1 cellular context compared by ENCODE assay signal in the genomic region with DNA sequence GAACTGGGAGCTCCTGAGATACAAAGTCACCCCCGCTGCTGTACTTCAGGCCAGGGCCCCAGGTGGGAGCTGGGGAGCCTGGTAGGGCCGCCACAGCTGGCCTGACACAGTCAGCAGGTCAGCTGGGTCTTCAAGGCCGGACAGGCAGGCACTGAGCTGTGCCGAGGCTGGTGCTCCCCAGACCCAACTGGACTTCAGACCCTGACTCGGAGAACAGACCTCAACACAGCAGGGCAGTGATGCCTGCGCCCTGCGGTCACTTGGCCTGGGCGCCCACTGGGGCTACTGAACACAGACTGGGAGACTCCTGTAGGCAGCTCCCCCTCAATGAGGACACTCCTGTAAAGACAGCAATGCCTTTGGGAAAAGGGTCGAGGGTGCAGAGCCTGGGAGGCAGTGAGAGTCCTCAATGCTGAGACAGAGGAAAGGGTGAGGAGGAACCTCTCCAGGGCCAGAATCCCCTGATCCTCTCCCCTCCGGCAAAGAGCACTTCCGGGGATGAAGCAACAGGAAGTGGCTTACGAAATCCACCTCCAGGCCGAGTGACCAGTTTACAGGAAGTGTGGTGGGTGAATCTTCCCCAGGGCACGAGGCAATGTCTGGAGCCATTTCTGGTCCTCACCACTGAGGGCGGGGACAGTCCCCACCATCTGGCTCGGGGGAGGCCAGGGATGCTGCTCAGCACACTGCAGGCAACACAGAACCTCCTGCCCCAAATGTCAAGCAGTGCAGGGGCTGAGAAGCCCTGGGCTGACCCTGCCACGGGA.
TF ChIP-seq lines count a peak whose summit lies in the region.

No MANE protein-coding gene starts in this region.

TF ChIP-seq in HepG2, 621 proteins besides CTCF, POLR2A, EP300 and RAD21 (continued from another document and continues in another):
- TF ChIP-seq, protein P1, sequence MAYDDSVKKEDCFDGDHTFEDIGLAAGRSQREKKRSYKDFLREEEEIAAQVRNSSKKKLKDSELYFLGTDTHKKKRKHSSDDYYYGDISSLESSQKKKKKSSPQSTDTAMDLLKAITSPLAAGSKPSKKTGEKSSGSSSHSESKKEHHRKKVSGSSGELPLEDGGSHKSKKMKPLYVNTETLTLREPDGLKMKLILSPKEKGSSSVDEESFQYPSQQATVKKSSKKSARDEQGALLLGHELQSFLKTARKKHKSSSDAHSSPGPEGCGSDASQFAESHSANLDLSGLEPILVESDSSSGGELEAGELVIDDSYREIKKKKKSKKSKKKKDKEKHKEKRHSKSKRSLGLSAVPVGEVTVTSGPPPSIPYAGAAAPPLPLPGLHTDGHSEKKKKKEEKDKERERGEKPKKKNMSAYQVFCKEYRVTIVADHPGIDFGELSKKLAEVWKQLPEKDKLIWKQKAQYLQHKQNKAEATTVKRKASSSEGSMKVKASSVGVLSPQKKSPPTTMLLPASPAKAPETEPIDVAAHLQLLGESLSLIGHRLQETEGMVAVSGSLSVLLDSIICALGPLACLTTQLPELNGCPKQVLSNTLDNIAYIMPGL (CRISPR knock-in tag; IDR thresholded peaks at IDR 0.05; ENCODE audit: borderline replicate concordance in 1 of 2, low read depth in 1 of 2) = peak in 1 of 2 experiments; percentile 59; a peak in 2 of 4 replicates
- TF ChIP-seq, protein P2, sequence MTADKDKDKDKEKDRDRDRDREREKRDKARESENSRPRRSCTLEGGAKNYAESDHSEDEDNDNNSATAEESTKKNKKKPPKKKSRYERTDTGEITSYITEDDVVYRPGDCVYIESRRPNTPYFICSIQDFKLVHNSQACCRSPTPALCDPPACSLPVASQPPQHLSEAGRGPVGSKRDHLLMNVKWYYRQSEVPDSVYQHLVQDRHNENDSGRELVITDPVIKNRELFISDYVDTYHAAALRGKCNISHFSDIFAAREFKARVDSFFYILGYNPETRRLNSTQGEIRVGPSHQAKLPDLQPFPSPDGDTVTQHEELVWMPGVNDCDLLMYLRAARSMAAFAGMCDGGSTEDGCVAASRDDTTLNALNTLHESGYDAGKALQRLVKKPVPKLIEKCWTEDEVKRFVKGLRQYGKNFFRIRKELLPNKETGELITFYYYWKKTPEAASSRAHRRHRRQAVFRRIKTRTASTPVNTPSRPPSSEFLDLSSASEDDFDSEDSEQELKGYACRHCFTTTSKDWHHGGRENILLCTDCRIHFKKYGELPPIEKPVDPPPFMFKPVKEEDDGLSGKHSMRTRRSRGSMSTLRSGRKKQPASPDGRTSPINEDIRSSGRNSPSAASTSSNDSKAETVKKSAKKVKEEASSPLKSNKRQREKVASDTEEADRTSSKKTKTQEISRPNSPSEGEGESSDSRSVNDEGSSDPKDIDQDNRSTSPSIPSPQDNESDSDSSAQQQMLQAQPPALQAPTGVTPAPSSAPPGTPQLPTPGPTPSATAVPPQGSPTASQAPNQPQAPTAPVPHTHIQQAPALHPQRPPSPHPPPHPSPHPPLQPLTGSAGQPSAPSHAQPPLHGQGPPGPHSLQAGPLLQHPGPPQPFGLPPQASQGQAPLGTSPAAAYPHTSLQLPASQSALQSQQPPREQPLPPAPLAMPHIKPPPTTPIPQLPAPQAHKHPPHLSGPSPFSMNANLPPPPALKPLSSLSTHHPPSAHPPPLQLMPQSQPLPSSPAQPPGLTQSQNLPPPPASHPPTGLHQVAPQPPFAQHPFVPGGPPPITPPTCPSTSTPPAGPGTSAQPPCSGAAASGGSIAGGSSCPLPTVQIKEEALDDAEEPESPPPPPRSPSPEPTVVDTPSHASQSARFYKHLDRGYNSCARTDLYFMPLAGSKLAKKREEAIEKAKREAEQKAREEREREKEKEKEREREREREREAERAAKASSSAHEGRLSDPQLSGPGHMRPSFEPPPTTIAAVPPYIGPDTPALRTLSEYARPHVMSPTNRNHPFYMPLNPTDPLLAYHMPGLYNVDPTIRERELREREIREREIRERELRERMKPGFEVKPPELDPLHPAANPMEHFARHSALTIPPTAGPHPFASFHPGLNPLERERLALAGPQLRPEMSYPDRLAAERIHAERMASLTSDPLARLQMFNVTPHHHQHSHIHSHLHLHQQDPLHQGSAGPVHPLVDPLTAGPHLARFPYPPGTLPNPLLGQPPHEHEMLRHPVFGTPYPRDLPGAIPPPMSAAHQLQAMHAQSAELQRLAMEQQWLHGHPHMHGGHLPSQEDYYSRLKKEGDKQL (CRISPR knock-in tag; IDR thresholded peaks at IDR 0.05; ENCODE audit: low read depth) = 0 out of 2 replicates have a peak, but pooled peaks have one; percentile 36
- TF ChIP-seq NAIF1 (CRISPR knock-in tag; IDR thresholded peaks at IDR 0.05; ENCODE audit: borderline replicate concordance) (no peak), FLYWCH1 (CRISPR knock-in tag; IDR thresholded peaks at IDR 0.05) (no peak), SYNCRIP (IDR thresholded peaks at IDR 0.05; ENCODE audit: insufficient read depth, low read depth, low read length) (no peak), XRCC5 (optimal IDR thresholded peaks at IDR 0.05; ENCODE audit: low read length) (no peak), ZNF777 (CRISPR knock-in tag; IDR thresholded peaks at IDR 0.05) (no peak), RXRA (CRISPR knock-in tag; IDR thresholded peaks at IDR 0.05) (peak; percentile 87), TEAD2 (CRISPR knock-in tag; IDR thresholded peaks at IDR 0.05) (no peak), HOXA7 (CRISPR knock-in tag; IDR thresholded peaks at IDR 0.05) (no peak), NCOA1 (CRISPR knock-in tag; IDR thresholded peaks at IDR 0.05) (no peak; the same call in 1 of the 2 replicates), ZNF737 (CRISPR knock-in tag; IDR thresholded peaks at IDR 0.05; ENCODE audit: borderline replicate concordance) (peak; percentile 51; the same call in 1 of the 2 replicates), SMAD1 (CRISPR knock-in tag; IDR thresholded peaks at IDR 0.05; ENCODE audit: borderline replicate concordance, low read depth) (no peak), CREM (IDR thresholded peaks at IDR 0.05) (peak; percentile 50; the same call in 1 of the 2 replicates), CREM (CRISPR knock-in tag; IDR thresholded peaks at IDR 0.05) (no peak), NFYC (CRISPR knock-in tag; IDR thresholded peaks at IDR 0.05) (no peak), XBP1 (CRISPR knock-in tag; IDR thresholded peaks at IDR 0.05) (no peak), RBM22 (optimal IDR thresholded peaks at IDR 0.05; ENCODE audit: low read length) (no peak), HNRNPK (IDR thresholded peaks at IDR 0.05; ENCODE audit: low read depth, low read length, poor library complexity, severe bottlenecking) (no peak)
- TF ChIP-seq, protein P3, sequence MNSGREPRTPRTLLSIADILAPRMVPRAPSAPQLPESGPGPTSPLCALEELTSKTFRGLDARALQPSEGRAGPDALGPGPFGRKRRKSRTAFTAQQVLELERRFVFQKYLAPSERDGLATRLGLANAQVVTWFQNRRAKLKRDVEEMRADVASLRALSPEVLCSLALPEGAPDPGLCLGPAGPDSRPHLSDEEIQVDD (CRISPR knock-in tag; IDR thresholded peaks at IDR 0.05; ENCODE audit: borderline replicate concordance) = no peak
- TF ChIP-seq, protein P4, sequence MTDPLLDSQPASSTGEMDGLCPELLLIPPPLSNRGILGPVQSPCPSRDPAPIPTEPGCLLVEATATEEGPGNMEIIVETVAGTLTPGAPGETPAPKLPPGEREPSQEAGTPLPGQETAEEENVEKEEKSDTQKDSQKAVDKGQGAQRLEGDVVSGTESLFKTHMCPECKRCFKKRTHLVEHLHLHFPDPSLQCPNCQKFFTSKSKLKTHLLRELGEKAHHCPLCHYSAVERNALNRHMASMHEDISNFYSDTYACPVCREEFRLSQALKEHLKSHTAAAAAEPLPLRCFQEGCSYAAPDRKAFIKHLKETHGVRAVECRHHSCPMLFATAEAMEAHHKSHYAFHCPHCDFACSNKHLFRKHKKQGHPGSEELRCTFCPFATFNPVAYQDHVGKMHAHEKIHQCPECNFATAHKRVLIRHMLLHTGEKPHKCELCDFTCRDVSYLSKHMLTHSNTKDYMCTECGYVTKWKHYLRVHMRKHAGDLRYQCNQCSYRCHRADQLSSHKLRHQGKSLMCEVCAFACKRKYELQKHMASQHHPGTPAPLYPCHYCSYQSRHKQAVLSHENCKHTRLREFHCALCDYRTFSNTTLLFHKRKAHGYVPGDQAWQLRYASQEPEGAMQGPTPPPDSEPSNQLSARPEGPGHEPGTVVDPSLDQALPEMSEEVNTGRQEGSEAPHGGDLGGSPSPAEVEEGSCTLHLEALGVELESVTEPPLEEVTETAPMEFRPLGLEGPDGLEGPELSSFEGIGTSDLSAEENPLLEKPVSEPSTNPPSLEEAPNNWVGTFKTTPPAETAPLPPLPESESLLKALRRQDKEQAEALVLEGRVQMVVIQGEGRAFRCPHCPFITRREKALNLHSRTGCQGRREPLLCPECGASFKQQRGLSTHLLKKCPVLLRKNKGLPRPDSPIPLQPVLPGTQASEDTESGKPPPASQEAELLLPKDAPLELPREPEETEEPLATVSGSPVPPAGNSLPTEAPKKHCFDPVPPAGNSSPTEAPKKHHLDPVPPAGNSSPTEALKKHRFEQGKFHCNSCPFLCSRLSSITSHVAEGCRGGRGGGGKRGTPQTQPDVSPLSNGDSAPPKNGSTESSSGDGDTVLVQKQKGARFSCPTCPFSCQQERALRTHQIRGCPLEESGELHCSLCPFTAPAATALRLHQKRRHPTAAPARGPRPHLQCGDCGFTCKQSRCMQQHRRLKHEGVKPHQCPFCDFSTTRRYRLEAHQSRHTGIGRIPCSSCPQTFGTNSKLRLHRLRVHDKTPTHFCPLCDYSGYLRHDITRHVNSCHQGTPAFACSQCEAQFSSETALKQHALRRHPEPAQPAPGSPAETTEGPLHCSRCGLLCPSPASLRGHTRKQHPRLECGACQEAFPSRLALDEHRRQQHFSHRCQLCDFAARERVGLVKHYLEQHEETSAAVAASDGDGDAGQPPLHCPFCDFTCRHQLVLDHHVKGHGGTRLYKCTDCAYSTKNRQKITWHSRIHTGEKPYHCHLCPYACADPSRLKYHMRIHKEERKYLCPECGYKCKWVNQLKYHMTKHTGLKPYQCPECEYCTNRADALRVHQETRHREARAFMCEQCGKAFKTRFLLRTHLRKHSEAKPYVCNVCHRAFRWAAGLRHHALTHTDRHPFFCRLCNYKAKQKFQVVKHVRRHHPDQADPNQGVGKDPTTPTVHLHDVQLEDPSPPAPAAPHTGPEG (CRISPR knock-in tag; IDR thresholded peaks at IDR 0.05) = 0 out of 2 replicates have a peak, but pooled peaks have one; percentile 1
- TF ChIP-seq, protein P5, sequence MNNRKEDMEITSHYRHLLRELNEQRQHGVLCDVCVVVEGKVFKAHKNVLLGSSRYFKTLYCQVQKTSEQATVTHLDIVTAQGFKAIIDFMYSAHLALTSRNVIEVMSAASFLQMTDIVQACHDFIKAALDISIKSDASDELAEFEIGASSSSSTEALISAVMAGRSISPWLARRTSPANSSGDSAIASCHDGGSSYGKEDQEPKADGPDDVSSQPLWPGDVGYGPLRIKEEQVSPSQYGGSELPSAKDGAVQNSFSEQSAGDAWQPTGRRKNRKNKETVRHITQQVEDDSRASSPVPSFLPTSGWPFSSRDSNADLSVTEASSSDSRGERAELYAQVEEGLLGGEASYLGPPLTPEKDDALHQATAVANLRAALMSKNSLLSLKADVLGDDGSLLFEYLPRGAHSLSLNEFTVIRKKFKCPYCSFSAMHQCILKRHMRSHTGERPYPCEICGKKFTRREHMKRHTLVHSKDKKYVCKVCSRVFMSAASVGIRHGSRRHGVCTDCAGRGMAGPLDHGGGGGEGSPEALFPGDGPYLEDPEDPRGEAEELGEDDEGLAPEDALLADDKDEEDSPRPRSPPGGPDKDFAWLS (CRISPR knock-in tag; IDR thresholded peaks at IDR 0.05; ENCODE audit: borderline replicate concordance) = no peak
- TF ChIP-seq, protein P6, sequence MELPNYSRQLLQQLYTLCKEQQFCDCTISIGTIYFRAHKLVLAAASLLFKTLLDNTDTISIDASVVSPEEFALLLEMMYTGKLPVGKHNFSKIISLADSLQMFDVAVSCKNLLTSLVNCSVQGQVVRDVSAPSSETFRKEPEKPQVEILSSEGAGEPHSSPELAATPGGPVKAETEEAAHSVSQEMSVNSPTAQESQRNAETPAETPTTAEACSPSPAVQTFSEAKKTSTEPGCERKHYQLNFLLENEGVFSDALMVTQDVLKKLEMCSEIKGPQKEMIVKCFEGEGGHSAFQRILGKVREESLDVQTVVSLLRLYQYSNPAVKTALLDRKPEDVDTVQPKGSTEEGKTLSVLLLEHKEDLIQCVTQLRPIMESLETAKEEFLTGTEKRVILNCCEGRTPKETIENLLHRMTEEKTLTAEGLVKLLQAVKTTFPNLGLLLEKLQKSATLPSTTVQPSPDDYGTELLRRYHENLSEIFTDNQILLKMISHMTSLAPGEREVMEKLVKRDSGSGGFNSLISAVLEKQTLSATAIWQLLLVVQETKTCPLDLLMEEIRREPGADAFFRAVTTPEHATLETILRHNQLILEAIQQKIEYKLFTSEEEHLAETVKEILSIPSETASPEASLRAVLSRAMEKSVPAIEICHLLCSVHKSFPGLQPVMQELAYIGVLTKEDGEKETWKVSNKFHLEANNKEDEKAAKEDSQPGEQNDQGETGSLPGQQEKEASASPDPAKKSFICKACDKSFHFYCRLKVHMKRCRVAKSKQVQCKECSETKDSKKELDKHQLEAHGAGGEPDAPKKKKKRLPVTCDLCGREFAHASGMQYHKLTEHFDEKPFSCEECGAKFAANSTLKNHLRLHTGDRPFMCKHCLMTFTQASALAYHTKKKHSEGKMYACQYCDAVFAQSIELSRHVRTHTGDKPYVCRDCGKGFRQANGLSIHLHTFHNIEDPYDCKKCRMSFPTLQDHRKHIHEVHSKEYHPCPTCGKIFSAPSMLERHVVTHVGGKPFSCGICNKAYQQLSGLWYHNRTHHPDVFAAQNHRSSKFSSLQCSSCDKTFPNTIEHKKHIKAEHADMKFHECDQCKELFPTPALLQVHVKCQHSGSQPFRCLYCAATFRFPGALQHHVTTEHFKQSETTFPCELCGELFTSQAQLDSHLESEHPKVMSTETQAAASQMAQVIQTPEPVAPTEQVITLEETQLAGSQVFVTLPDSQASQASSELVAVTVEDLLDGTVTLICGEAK (IDR thresholded peaks at IDR 0.05) = peak; percentile 39; the same call in 1 of the 2 replicates
- TF ChIP-seq, protein P6 (CRISPR knock-in tag; IDR thresholded peaks at IDR 0.05) = 0 out of 2 replicates have a peak, but pooled peaks have one; percentile 64
